In the genomic region with DNA sequence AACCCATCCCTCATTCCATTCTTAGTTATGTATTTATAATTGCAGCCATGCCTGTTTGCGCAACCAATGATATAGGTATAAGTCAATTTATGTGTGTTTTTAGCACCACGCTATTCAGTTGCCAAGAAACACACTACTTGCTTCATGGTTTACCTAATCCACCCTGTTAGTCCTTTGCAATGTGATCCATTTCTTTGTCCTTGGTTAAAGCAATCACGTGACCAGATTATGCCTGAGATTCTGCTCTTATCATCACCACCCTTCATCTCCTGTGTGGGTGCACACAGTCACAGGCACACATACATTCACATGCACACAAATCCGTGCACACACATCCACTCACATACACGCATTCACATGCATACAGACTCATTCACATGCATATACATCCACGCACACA, we compare ENCODE assay signal across 27 cellular contexts. TPM values are rescaled to one million over a fixed set of nuclear protein-coding genes. Genes with fewer than 3 reads are reported as not detected.
DNase-seq lines count a peak whose midpoint lies in the region; ATAC-seq, FAIRE-seq and TF ChIP-seq lines count a peak whose summit lies in the region.
"Had no signal": no experiment of that assay in that cellular context is flagged by ENCODE, and none has a peak within 500 bp of the region (broad histone marks: within the 10 kb centered on the region; RNA-seq: fewer than 3 reads in every experiment).

No MANE protein-coding gene starts in this region.

- H3K9me2 ChIP-seq in PC-9 (ENCODE audit: insufficient read depth), result no peaks in the 10 kb centered on the region

- no peaks in the 10 kb centered on the region; the same call in 1 of the 2 replicates for H4K20me1 ChIP-seq in PC-9 (ENCODE audit: insufficient read depth)

- H3K4me3 ChIP-seq in vagina, result no peak overlapping the region
- no peak overlapping the region for H3K4me3 ChIP-seq in PC-9
- H3K4me3 ChIP-seq: ovary, spleen had no signal

- no peak overlapping the region for H2AFZ ChIP-seq in PC-9

- TF ChIP-seq POLR2A in GM12891 (IDR thresholded peaks at IDR 0.05; ENCODE audit: low read depth, low read length) (no peak), vagina (IDR thresholded peaks at IDR 0.05) (no peak)

- H3K9me3 ChIP-seq in vagina, result no peaks in the 10 kb centered on the region
- no peaks in the 10 kb centered on the region for H3K9me3 ChIP-seq in PC-9 (ENCODE audit: insufficient read depth, low read depth)
- H3K9me3 ChIP-seq: ovary, spleen had no signal

- H3K27ac ChIP-seq in caudate nucleus (ENCODE audit: low read depth, low read length) (peak overlapping the region; percentile 46), vagina (no peak overlapping the region), PC-9 (no peak overlapping the region)
- H3K27ac ChIP-seq: ovary, spleen had no signal

- H3K79me2 ChIP-seq in PC-9 (ENCODE audit: low read depth), result no peaks in the 10 kb centered on the region

- no peak overlapping the region for H3K4me2 ChIP-seq in PC-9

- no peaks in the 10 kb centered on the region for H3K4me1 ChIP-seq in vagina
- no peaks in the 10 kb centered on the region for H3K4me1 ChIP-seq in PC-9 (replicated peaks; ENCODE audit: insufficient read depth)
- H3K4me1 ChIP-seq: spleen had no signal

- H3K27me3 ChIP-seq in vagina (no peaks in the 10 kb centered on the region), PC-9 (ENCODE audit: insufficient read depth, low read depth) (peaks cover 86% of the 10 kb centered on the region)
- H3K27me3 ChIP-seq: ovary had no signal

- H3F3A ChIP-seq in PC-9 (ENCODE audit: insufficient read depth, low read depth), result no peaks in the 10 kb centered on the region

- POLR2A ChIA-PET in PC-9 (lab: Charles Lee; ENCODE audit: unreplicated experiment), result no interaction called here

- TF ChIP-seq CTCF in vagina (IDR thresholded peaks at IDR 0.05) (no peak), PC-9 (conservative IDR thresholded peaks at IDR 0.05) (no peak)

- CTCF ChIA-PET in PC-9 (lab: Charles Lee), result no interaction called here

- H3K36me3 ChIP-seq in vagina (no peaks in the 10 kb centered on the region), PC-9 (ENCODE audit: low read depth) (no peaks in the 10 kb centered on the region)
- H3K36me3 ChIP-seq: ovary, spleen had no signal

- DNase-seq in GM12891 (ENCODE audit: insufficient read length, low spot score) (no peak), NCI-H146 (lab: John Stamatoyannopoulos, UW) (peak; percentile 96), NCI-H2196 treated with DMSO at 0.1 percent for 48 hours (lab: John Stamatoyannopoulos, UW; ENCODE audit: unreplicated experiment) (peak; percentile 27), caudate nucleus (lab: John Stamatoyannopoulos, UW) (no peak), vagina (ENCODE audit: extremely low spot score in 2 of 2) (no peak), PC-9 (no peak), left lobe of liver (ENCODE audit: low spot score) (no peak)
- DNase-seq: activated CD4-positive, alpha-beta T cell treated with anti-CD3 and anti-CD28 coated beads, Interleukin-2, amount 50 U/mL, for 1 hour; anterior cingulate cortex; DND-41; H7; IMR-90; midbrain; naive thymus-derived CD8-positive, alpha-beta T cell; NCI-H526 treated with DMSO at 0.1 percent for 48 hours; OCI-M1; ovary; spleen; stimulated activated CD4-positive, alpha-beta T cell treated with anti-CD3 and anti-CD28 coated beads, Interleukin-2, amount 100 ng/mL, for 48 hours; T-helper 2 cell had no signal

- FAIRE-seq in GM12891 (lab: Jason Lieb, UNC), result peak; percentile 66
- FAIRE-seq: islet of Langerhans had no signal

- ATAC-seq in HG03354 (IDR thresholded peaks at IDR 0.05; ENCODE audit: poor library complexity, severe bottlenecking, unreplicated experiment), result no peak
- ATAC-seq in left lobe of liver, result no peak
- ATAC-seq: naive thymus-derived CD8-positive, alpha-beta T cell; SK-N-SH treated with all-trans-retinoic acid at 6 μM for 48 hours; stimulated activated memory B cell treated with anti-CD40 and anti-IgM and Interleukin-4, amounts not matched to agents 10 μg/mL and 1 μg/mL and 100 μg/mL, for 72 hours had no signal

- no TSS peak for BruUV-seq in PC-9 (replicated peaks; lab: Mats Ljungman, UMichigan)

- intact Hi-C loops in vagina (cut with DNase I) (no loop called here), PC-9 (cut with micrococcal nuclease; ENCODE audit: unreplicated experiment) (no loop called here)

TF ChIP-seq in GM12891, 5 proteins besides CTCF, POLR2A, EP300 and RAD21:
- TF ChIP-seq POU2F2 (IDR thresholded peaks at IDR 0.05; ENCODE audit: low read depth, low read length), result no peak
- no peak for TF ChIP-seq PAX5 (IDR thresholded peaks at IDR 0.05; ENCODE audit: insufficient read depth, low read length, severe bottlenecking)
- no peak for TF ChIP-seq SPI1 (IDR thresholded peaks at IDR 0.05; ENCODE audit: low read depth, low read length)
- TF ChIP-seq TAF1 (IDR thresholded peaks at IDR 0.05; ENCODE audit: low read depth, low read length), result no peak
- no peak for TF ChIP-seq POLR2AphosphoS5 (IDR thresholded peaks at IDR 0.05; ENCODE audit: low read depth, low read length)

RNA-seq across cellular contexts. Expression of a gene that starts 52.3 kb away (rescaled TPM):
- polyA plus RNA-seq in GM12891 (2012; ENCODE audit: low read depth, missing spikeins), result 0.08 TPM
- total RNA-seq in vagina, result not detected
- not detected in 2 replicates for total RNA-seq in PC-9 (2021)
- total RNA-seq in left lobe of liver, result 0.05 TPM
- total RNA-seq: activated T-helper 1 cell treated with anti-CD3 and anti-CD28 coated beads, Interleukin-12 subunit alpha, Interleukin-12 subunit beta, Interleukin-2, Interleukin-4 antibody, amounts not matched to agents 30 ng/mL and 10 ng/mL and 1 ng/mL, durations not matched to agents 14 hours and 24 hours and 36 hours; fibroblast of lung; IMR-90; naive thymus-derived CD8-positive, alpha-beta T cell had no signal
- polyA plus RNA-seq: BJ; fibroblast of lung; IMR-90; naive thymus-derived CD8-positive, alpha-beta T cell had no signal

Comparison
In these comparisons a context has a peak if more than half of its experiments do, and no peak if none do; other contexts are left out.
1. DNase-seq: peak in NCI-H146 (single experiment) and NCI-H2196 treated with DMSO at 0.1 percent for 48 hours (single experiment); none in GM12891 (single experiment), caudate nucleus (0 of 61), vagina (0 of 2), PC-9 (0 of 2) and left lobe of liver (single experiment).